11 cellular contexts compared by ENCODE assay signal in the genomic region with DNA sequence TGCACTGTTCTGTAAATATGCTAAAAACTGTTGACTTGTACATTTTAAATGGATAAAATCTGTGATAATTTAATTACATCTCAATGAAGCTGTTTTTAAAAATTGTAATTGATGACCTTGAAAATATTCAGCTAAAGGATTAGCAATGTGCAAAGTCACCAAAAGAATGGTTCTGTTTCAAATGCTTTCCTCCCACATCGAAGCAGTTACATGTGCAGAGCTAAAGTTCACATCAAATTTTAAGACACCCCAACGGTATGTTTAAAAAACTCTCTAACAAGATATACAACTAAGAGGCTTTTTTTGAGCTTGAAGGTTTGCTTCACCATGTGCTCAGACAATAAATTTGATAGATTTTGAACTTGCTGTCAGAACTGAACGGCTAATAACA.
A peak's percentile ranks its signal among the peaks of the same experiment; 100 is the strongest.
DNase-seq lines count a peak whose midpoint lies in the region; ATAC-seq and TF ChIP-seq lines count a peak whose summit lies in the region.
"Had no signal": no experiment of that assay in that cellular context is flagged by ENCODE, and none has a peak within 500 bp of the region (broad histone marks: within the 10 kb centered on the region; RNA-seq: fewer than 3 reads in every experiment).

No MANE protein-coding gene starts in this region.

- intact Hi-C loops in CD8-positive, alpha-beta T cell (cut with DNase I, micrococcal nuclease): loop anchor here in 1 of 2 experiments (1.0 kb wide), 1 partner anchor 12 kb away; no protein-coding TSS in a partner anchor

- TF ChIP-seq CTCF in CD8-positive, alpha-beta T cell (IDR thresholded peaks at IDR 0.05): no peak
- TF ChIP-seq CTCF in endothelial cell (IDR thresholded peaks at IDR 0.05; ENCODE audit: unreplicated experiment) (no peak), chondrocyte (IDR thresholded peaks at IDR 0.05) (no peak)

- H3K27me3 ChIP-seq in CD8-positive, alpha-beta T cell (ENCODE audit: insufficient read depth, low read length): no peaks in the 10 kb centered on the region

- ATAC-seq in CD8-positive, alpha-beta T cell: no peak
- peak; percentile 17 for ATAC-seq in GM19452 (IDR thresholded peaks at IDR 0.05; ENCODE audit: unreplicated experiment)
- ATAC-seq in HG03520 (IDR thresholded peaks at IDR 0.05; ENCODE audit: unreplicated experiment): peak; percentile 1
- ATAC-seq in activated naive CD8-positive, alpha-beta T cell treated with anti-CD3 and anti-CD28 coated beads, Interleukin-2, amount 10 ng/mL, durations not matched to agents 7 days and 5 days (ENCODE audit: low read depth): no peak
- no peak for ATAC-seq in HG02870 (IDR thresholded peaks at IDR 0.05; ENCODE audit: unreplicated experiment)

- no peaks in the 10 kb centered on the region for H3K9me3 ChIP-seq in CD8-positive, alpha-beta T cell (ENCODE audit: low read length)

- no peaks in the 10 kb centered on the region for H3K9me3 Mint-ChIP-seq in CD8-positive, alpha-beta T cell
- no peaks in the 10 kb centered on the region for H3K9me3 Mint-ChIP-seq in activated naive CD8-positive, alpha-beta T cell treated with anti-CD3 and anti-CD28 coated beads, Interleukin-2, amount 10 ng/mL, durations not matched to agents 7 days and 5 days
- no peaks in the 10 kb centered on the region for H3K9me3 Mint-ChIP-seq in endothelial cell (ENCODE audit: unreplicated experiment)
- H3K9me3 Mint-ChIP-seq in chondrocyte (ENCODE audit: low read depth): no peaks in the 10 kb centered on the region

- POLR2A ChIA-PET in CD8-positive, alpha-beta T cell (lab: Charles Lee): interaction anchor here (0.5 to 1.8 kb wide), 8 partner anchors 10 to 1648 kb away, joined by 3 to 6 read pairs (median 3); a partner anchor contains a TSS
- POLR2A ChIA-PET in activated naive CD8-positive, alpha-beta T cell treated with anti-CD3 and anti-CD28 coated beads, Interleukin-2, amount 10 ng/mL, durations not matched to agents 7 days and 5 days (lab: Charles Lee): interaction anchor here (0.7 to 2.5 kb wide), 2 partner anchors 25 to 115 kb away, joined by 4 to 17 read pairs; a partner anchor contains a TSS

- no peaks in the 10 kb centered on the region for H3K36me3 ChIP-seq in CD8-positive, alpha-beta T cell (ENCODE audit: insufficient read depth, low read length)

- H3K4me1 Mint-ChIP-seq in CD8-positive, alpha-beta T cell (ENCODE audit: low read depth): peaks cover 14% of the 10 kb centered on the region
- peaks cover 15% of the 10 kb centered on the region for H3K4me1 Mint-ChIP-seq in activated naive CD8-positive, alpha-beta T cell treated with anti-CD3 and anti-CD28 coated beads, Interleukin-2, amount 10 ng/mL, durations not matched to agents 7 days and 5 days
- H3K4me1 Mint-ChIP-seq in endothelial cell (ENCODE audit: unreplicated experiment): no peaks in the 10 kb centered on the region
- H3K4me1 Mint-ChIP-seq in chondrocyte (ENCODE audit: low read depth): peaks cover 5% of the 10 kb centered on the region

- no peak for DNase-seq in CD8-positive, alpha-beta T cell
- DNase-seq in activated naive CD8-positive, alpha-beta T cell treated with anti-CD3 and anti-CD28 coated beads, Interleukin-2, amount 10 ng/mL, durations not matched to agents 7 days and 5 days: no peak
- DNase-seq in endothelial cell (ENCODE audit: low spot score) (no peak), chondrocyte (ENCODE audit: low spot score) (no peak), nucleus accumbens (lab: John Stamatoyannopoulos, UW) (no peak)
- DNase-seq: effector CD4-positive, alpha-beta T cell; H7; NCI-H2029 had no signal

- H3K27ac ChIP-seq in CD8-positive, alpha-beta T cell (ENCODE audit: low read depth, low read length): no peak overlapping the region

- H3K4me1 ChIP-seq in CD8-positive, alpha-beta T cell (ENCODE audit: insufficient read depth, low read length): peaks cover 5% of the 10 kb centered on the region

- H3K27me3 Mint-ChIP-seq in CD8-positive, alpha-beta T cell (ENCODE audit: low read depth): no peaks in the 10 kb centered on the region
- no peaks in the 10 kb centered on the region for H3K27me3 Mint-ChIP-seq in activated naive CD8-positive, alpha-beta T cell treated with anti-CD3 and anti-CD28 coated beads, Interleukin-2, amount 10 ng/mL, durations not matched to agents 7 days and 5 days
- H3K27me3 Mint-ChIP-seq in endothelial cell (ENCODE audit: unreplicated experiment): peaks cover 4% of the 10 kb centered on the region
- H3K27me3 Mint-ChIP-seq in chondrocyte (ENCODE audit: low read depth): no peaks in the 10 kb centered on the region

- H3K4me3 ChIP-seq in CD8-positive, alpha-beta T cell (ENCODE audit: low read depth, low read length): no peak overlapping the region

- CTCF ChIA-PET in CD8-positive, alpha-beta T cell (lab: Charles Lee): interaction anchor here (0.7 to 1.6 kb wide), 4 partner anchors 9 to 124 kb away, joined by 3 to 5 read pairs (median 4); no protein-coding TSS in a partner anchor

- no peak overlapping the region for H3K27ac Mint-ChIP-seq in CD8-positive, alpha-beta T cell
- H3K27ac Mint-ChIP-seq in activated naive CD8-positive, alpha-beta T cell treated with anti-CD3 and anti-CD28 coated beads, Interleukin-2, amount 10 ng/mL, durations not matched to agents 7 days and 5 days: peak overlapping the region; percentile 86
- H3K27ac Mint-ChIP-seq in endothelial cell (ENCODE audit: unreplicated experiment) (no peak overlapping the region), chondrocyte (ENCODE audit: unreplicated experiment) (no peak overlapping the region)

- peak overlapping the region; percentile 42 for H3K4me3 Mint-ChIP-seq in CD8-positive, alpha-beta T cell
- peak overlapping the region; percentile 72 for H3K4me3 Mint-ChIP-seq in activated naive CD8-positive, alpha-beta T cell treated with anti-CD3 and anti-CD28 coated beads, Interleukin-2, amount 10 ng/mL, durations not matched to agents 7 days and 5 days
- H3K4me3 Mint-ChIP-seq in endothelial cell (ENCODE audit: unreplicated experiment) (no peak overlapping the region), chondrocyte (ENCODE audit: unreplicated experiment) (no peak overlapping the region)

- H3K36me3 Mint-ChIP-seq in CD8-positive, alpha-beta T cell: no peaks in the 10 kb centered on the region
- no peaks in the 10 kb centered on the region for H3K36me3 Mint-ChIP-seq in activated naive CD8-positive, alpha-beta T cell treated with anti-CD3 and anti-CD28 coated beads, Interleukin-2, amount 10 ng/mL, durations not matched to agents 7 days and 5 days
- H3K36me3 Mint-ChIP-seq in endothelial cell (ENCODE audit: low read depth, unreplicated experiment): no peaks in the 10 kb centered on the region
- H3K36me3 Mint-ChIP-seq in chondrocyte (ENCODE audit: low read depth): no peaks in the 10 kb centered on the region

Comparison
In these comparisons a context has a peak if more than half of its experiments do, and no peak if none do; other contexts are left out.
1. ATAC-seq: peak in GM19452 (single experiment) and HG03520 (single experiment); none in CD8-positive, alpha-beta T cell (single experiment), activated naive CD8-positive, alpha-beta T cell treated with anti-CD3 and anti-CD28 coated beads, Interleukin-2, amount 10 ng/mL, durations not matched to agents 7 days and 5 days (single experiment) and HG02870 (single experiment).
2. H3K4me3 Mint-ChIP-seq: peak in CD8-positive, alpha-beta T cell (single experiment) and activated naive CD8-positive, alpha-beta T cell treated with anti-CD3 and anti-CD28 coated beads, Interleukin-2, amount 10 ng/mL, durations not matched to agents 7 days and 5 days (single experiment); none in endothelial cell (single experiment) and chondrocyte (single experiment).